In genomic region chr22:40257979-40258378, GRCh38 we compare ENCODE assay signal across 15 cellular contexts.
DNase-seq lines count a peak whose midpoint lies in the region; ATAC-seq and TF ChIP-seq lines count a peak whose summit lies in the region.
"Had no signal": no experiment of that assay in that cellular context is flagged by ENCODE, and none has a peak within 500 bp of the region (broad histone marks: within the 10 kb centered on the region; RNA-seq: fewer than 3 reads in every experiment).

No MANE protein-coding gene starts in this region.

- H3K36me3 ChIP-seq in breast epithelium (no peaks in the 10 kb centered on the region), transverse colon (peaks cover 0 to 8% (median 0%) of the 10 kb centered on the region in 4 donors)

- peak overlapping the region; percentile 93 for H3K27ac Mint-ChIP-seq in MCF 10A (ENCODE audit: low read depth, unreplicated experiment)
- peak overlapping the region; percentile 66 for H3K27ac Mint-ChIP-seq in activated naive CD8-positive, alpha-beta T cell treated with anti-CD3 and anti-CD28 coated beads for 36 hours

- no peak for TF ChIP-seq CTCF in MCF 10A (IDR thresholded peaks at IDR 0.05; ENCODE audit: unreplicated experiment)
- no peak for TF ChIP-seq CTCF in breast epithelium (IDR thresholded peaks at IDR 0.05)
- no peak for TF ChIP-seq CTCF in fibroblast of the aortic adventitia (IDR thresholded peaks at IDR 0.05; ENCODE audit: insufficient read depth, low read length)
- TF ChIP-seq CTCF in transverse colon (IDR thresholded peaks at IDR 0.05): no peak

- TSS peak; percentile 75 for BruUV-seq in MCF 10A (replicated peaks; lab: Mats Ljungman, UMichigan)

- CTCF ChIA-PET in MCF 10A (lab: Yijun Ruan, JAX): interaction anchor here (0.9 to 1.2 kb wide), 3 partner anchors 16 to 738 kb away, joined by 3 to 4 read pairs (median 3); no protein-coding TSS in a partner anchor

- intact Hi-C loops in MCF 10A (cut with micrococcal nuclease): no loop called here
- intact Hi-C loops in breast epithelium (cut with DNase I; ENCODE audit: low total_unique reads): no loop called here
- intact Hi-C loops in transverse colon (cut with DNase I; ENCODE audit: low total_unique reads): no loop called here

- peak overlapping the region in 1 of 2 donors; percentile 75 for H3K27ac ChIP-seq in breast epithelium
- H3K27ac ChIP-seq in transverse colon: peak overlapping the region; percentile 76 to 83 (median 77)
- H3K27ac ChIP-seq: VCaP had no signal

- no peaks in the 10 kb centered on the region for H3K27me3 Mint-ChIP-seq in MCF 10A (ENCODE audit: insufficient read depth, unreplicated experiment)
- H3K27me3 Mint-ChIP-seq in activated naive CD8-positive, alpha-beta T cell treated with anti-CD3 and anti-CD28 coated beads for 36 hours: no peaks in the 10 kb centered on the region

- H3K9me3 ChIP-seq in breast epithelium (no peaks in the 10 kb centered on the region), transverse colon (no peaks in the 10 kb centered on the region)

- TF ChIP-seq EP300 in transverse colon (IDR thresholded peaks at IDR 0.05; ENCODE audit: low read depth): no peak

- no peaks in the 10 kb centered on the region for H3K9me3 Mint-ChIP-seq in MCF 10A (ENCODE audit: unreplicated experiment)
- H3K9me3 Mint-ChIP-seq in activated naive CD8-positive, alpha-beta T cell treated with anti-CD3 and anti-CD28 coated beads for 36 hours: no peaks in the 10 kb centered on the region
- H3K9me3 Mint-ChIP-seq: neural crest cell had no signal

- DNase-seq in MCF 10A (ENCODE audit: unreplicated experiment) (no peak), breast epithelium (ENCODE audit: low spot score in 2 of 2) (no peak), fibroblast of the aortic adventitia (ENCODE audit: low read depth) (peak; percentile 46), transverse colon (no peak)
- DNase-seq in activated naive CD8-positive, alpha-beta T cell treated with anti-CD3 and anti-CD28 coated beads for 36 hours: no peak
- DNase-seq: amygdala, GDM1, islet precursor cell, NCI-H2107, OCI-M1 had no signal

- POLR2A ChIA-PET in MCF 10A (lab: Yijun Ruan, JAX): interaction anchor here (0.7 to 3.5 kb wide), 15 partner anchors 9 to 737 kb away, joined by 3 to 40 read pairs (median 8); partner anchors contain the start of genes ADSL, ATF4 and TNRC6B

- H3K4me3 ChIP-seq in breast epithelium: no peak overlapping the region
- no peak overlapping the region for H3K4me3 ChIP-seq in fibroblast of the aortic adventitia (ENCODE audit: low read depth, low read length)
- H3K4me3 ChIP-seq in transverse colon: no peak overlapping the region

- in situ Hi-C loops in transverse colon (cut with MboI; ENCODE audit: low pct_ligation_motif_present in 1 of 4, low pct_unique_long_range_greater_than_20kb in 1 of 4, low sequenced_read_pairs in 3 of 4): no loop called here

- TF ChIP-seq POLR2A in breast epithelium (IDR thresholded peaks at IDR 0.05) (no peak), transverse colon (IDR thresholded peaks at IDR 0.05) (no peak)

- H3K4me1 Mint-ChIP-seq in MCF 10A (ENCODE audit: insufficient read depth, unreplicated experiment): peaks cover 44% of the 10 kb centered on the region
- peaks cover 34% of the 10 kb centered on the region for H3K4me1 Mint-ChIP-seq in activated naive CD8-positive, alpha-beta T cell treated with anti-CD3 and anti-CD28 coated beads for 36 hours

- ATAC-seq in HG02938 (IDR thresholded peaks at IDR 0.05; ENCODE audit: unreplicated experiment): no peak
- ATAC-seq in HG03095 (IDR thresholded peaks at IDR 0.05; ENCODE audit: unreplicated experiment): no peak
- no peak for ATAC-seq in GM19452 (IDR thresholded peaks at IDR 0.05; ENCODE audit: unreplicated experiment)

- peak overlapping the region; percentile 51 for H3K4me3 Mint-ChIP-seq in MCF 10A (ENCODE audit: unreplicated experiment)
- H3K4me3 Mint-ChIP-seq in activated naive CD8-positive, alpha-beta T cell treated with anti-CD3 and anti-CD28 coated beads for 36 hours: no peak overlapping the region
- H3K4me3 Mint-ChIP-seq: neural crest cell had no signal

- no peaks in the 10 kb centered on the region for H3K27me3 ChIP-seq in breast epithelium
- H3K27me3 ChIP-seq in transverse colon: no peaks in the 10 kb centered on the region

- H3K36me3 Mint-ChIP-seq in MCF 10A (ENCODE audit: insufficient read depth, unreplicated experiment): peaks cover 50% of the 10 kb centered on the region
- peaks cover 41% of the 10 kb centered on the region for H3K36me3 Mint-ChIP-seq in activated naive CD8-positive, alpha-beta T cell treated with anti-CD3 and anti-CD28 coated beads for 36 hours

- H3K4me1 ChIP-seq in breast epithelium: peaks cover 0 to 3% of the 10 kb centered on the region in 2 donors
- H3K4me1 ChIP-seq in transverse colon: peaks cover 14 to 37% (median 15%) of the 10 kb centered on the region in 4 donors

- 45 to 77% methylated on average over 1 of the region's 1 CpG for WGBS in transverse colon (ENCODE audit: low coverage in 1 of 2), 2 donors
